Comparison of ENCODE assay signal across 9 cellular contexts in the genomic region with DNA sequence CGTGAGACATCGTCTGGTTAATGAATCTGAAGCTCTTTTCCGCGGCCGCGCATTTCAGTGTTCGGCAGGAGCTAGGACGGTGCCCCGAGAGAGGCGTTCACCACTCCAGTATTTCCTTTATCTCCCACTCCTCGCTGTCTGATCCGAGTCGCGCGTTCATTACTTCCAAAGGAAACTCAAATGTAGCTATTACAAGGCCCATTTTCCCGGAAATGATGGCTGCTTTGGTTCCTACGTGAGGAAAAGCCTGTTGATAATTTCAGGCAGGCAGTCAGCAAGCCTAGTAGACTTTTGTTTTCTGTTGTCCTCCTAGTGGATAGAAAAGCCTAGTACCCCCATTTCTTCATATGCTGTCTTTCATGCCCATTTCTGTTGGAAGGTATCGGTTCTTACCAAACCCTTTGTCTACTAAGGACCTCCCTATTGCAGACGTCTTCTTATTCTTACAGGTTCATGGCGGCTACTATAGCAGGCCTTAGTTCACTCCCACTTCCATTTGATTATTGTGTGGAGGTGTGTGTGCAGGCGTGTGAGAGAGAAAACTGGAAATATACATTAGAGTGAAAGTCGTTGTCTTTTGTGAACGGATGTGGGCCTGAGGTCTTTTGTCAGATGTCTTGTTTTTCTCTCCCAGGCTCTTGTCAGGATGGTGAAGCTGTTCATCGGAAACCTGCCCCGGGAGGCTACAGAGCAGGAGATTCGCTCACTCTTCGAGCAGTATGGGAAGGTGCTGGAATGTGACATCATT. TPM values are rescaled to one million over a fixed set of nuclear protein-coding genes. Genes with fewer than 3 reads are reported as not detected.
A peak's percentile ranks its signal among the peaks of the same experiment; 100 is the strongest.
DNase-seq lines count a peak whose midpoint lies in the region; ATAC-seq, FAIRE-seq and TF ChIP-seq lines count a peak whose summit lies in the region.
"Had no signal": no experiment of that assay in that cellular context is flagged by ENCODE, and none has a peak within 500 bp of the region (broad histone marks: within the 10 kb centered on the region; RNA-seq: fewer than 3 reads in every experiment).

No MANE protein-coding gene starts in this region.

- peak overlapping the region; percentile 100 for H3K9ac ChIP-seq in iPS-18a (ENCODE audit: low read length)

- peak overlapping the region; percentile 95 for H3K4me3 ChIP-seq in NB4 (ENCODE audit: low read depth, low read length)
- peak overlapping the region; percentile 100 for H3K4me3 ChIP-seq in iPS-18a (ENCODE audit: low read length)
- H3K4me3 ChIP-seq in small intestine (ENCODE audit: low read depth in 1 of 2, low read length in 2 of 2): peak overlapping the region; percentile 79 to 82

- no peaks in the 10 kb centered on the region for H3K9me3 ChIP-seq in iPS-18a (ENCODE audit: control insufficient read depth, low read depth, low read length)
- no peaks in the 10 kb centered on the region for H3K9me3 ChIP-seq in small intestine (ENCODE audit: control insufficient read depth, low read depth)

- TF ChIP-seq POLR2A in NB4 (IDR thresholded peaks at IDR 0.05; ENCODE audit: extremely low read depth, insufficient read length): no peak

- ATAC-seq in HG02571 (IDR thresholded peaks at IDR 0.05; ENCODE audit: unreplicated experiment): no peak

- no peak for FAIRE-seq in small intestine (lab: Jason Lieb, UNC)
- FAIRE-seq: colon had no signal

- H3K27me3 ChIP-seq in iPS-18a (ENCODE audit: control insufficient read depth, insufficient read depth, low read length) (no peaks in the 10 kb centered on the region), small intestine (ENCODE audit: control insufficient read depth in 2 of 2, insufficient read depth in 2 of 2, low read length in 2 of 2) (no peaks in the 10 kb centered on the region)

- 0 to 2% (median 1%) methylated on average over 27 of the region's 27 CpGs for WGBS in small intestine, 3 donors

- TF ChIP-seq CTCF in NB4 (IDR thresholded peaks at IDR 0.05; ENCODE audit: low read depth, low read length): no peak

- H3K4me1 ChIP-seq in iPS-18a (ENCODE audit: control insufficient read depth, low read depth, low read length) (peaks cover 36% of the 10 kb centered on the region), small intestine (ENCODE audit: control insufficient read depth in 2 of 2, insufficient read depth in 1 of 2, low read depth in 1 of 2, low read length in 1 of 2) (peaks cover 9 to 35% of the 10 kb centered on the region in 2 donors)

- DNase-seq in NCI-H1105 treated with DMSO at 0.1 percent for 48 hours (lab: John Stamatoyannopoulos, UW) (peak; percentile 16), NCI-H1105 (lab: John Stamatoyannopoulos, UW) (no peak), NB4 (ENCODE audit: low read depth) (peak; percentile 49), small intestine (peak; percentile 45), NCI-H1930 (lab: John Stamatoyannopoulos, UW) (no peak)

- H3K27ac ChIP-seq in angular gyrus (ENCODE audit: low read depth, low read length) (peak overlapping the region; percentile 82), iPS-18a (ENCODE audit: low read length) (peak overlapping the region; percentile 97), small intestine (ENCODE audit: low read depth in 1 of 2, low read length in 1 of 2) (peak overlapping the region; percentile 79 to 98)

- H3K36me3 ChIP-seq in iPS-18a (ENCODE audit: control insufficient read depth, low read depth, low read length) (peaks cover 44% of the 10 kb centered on the region), small intestine (ENCODE audit: control insufficient read depth in 2 of 2, insufficient read depth in 2 of 2, low read length in 2 of 2) (peaks cover 13 to 24% of the 10 kb centered on the region in 2 donors)

RNA-seq across cellular contexts. Expression of gene RBM4, which starts 0.7 kb away (rescaled TPM):
- 100 to 1,000 TPM in 1 of 3 donors, 10 to 100 TPM in 2; 86.1 to 100 (median 88.4) TPM for polyA plus RNA-seq in small intestine

RNA-seq across cellular contexts. Expression of gene RBM14, which starts 22.8 kb away (rescaled TPM):
- polyA plus RNA-seq in small intestine: 10 to 100 TPM; 17.0 to 39.0 (median 26.2) TPM

RNA-seq across cellular contexts. Expression of gene RBM4B, which starts 38.4 kb away (rescaled TPM):
- 10 to 100 TPM in 1 of 3 donors, 1 to 10 TPM in 2; 7.0 to 12.5 (median 10.0) TPM for polyA plus RNA-seq in small intestine

RNA-seq across cellular contexts. Expression of gene CCS, which starts 46.3 kb away (rescaled TPM):
- polyA plus RNA-seq in small intestine: 10 to 100 TPM; 35.0 to 100.0 (median 82.4) TPM

RNA-seq across cellular contexts. Expression of gene CCDC87, which starts 46.4 kb away (rescaled TPM):
- under 1 TPM in 2 of 3 donors, not detected in 1; 0.21 to 0.22 TPM for polyA plus RNA-seq in small intestine

Comparison
In these comparisons a context has a peak if more than half of its experiments do, and no peak if none do; other contexts are left out.
1. DNase-seq: peak in NCI-H1105 treated with DMSO at 0.1 percent for 48 hours (single experiment), NB4 (single experiment) and small intestine (single experiment); none in NCI-H1105 (single experiment) and NCI-H1930 (0 of 2).
2. Peak in every context shown above with its lines, with median percentiles within 50 percentile points of each other: H3K4me3 ChIP-seq and H3K27ac ChIP-seq.